In genomic region chr14:104800600-104801283, GRCh38 we compare ENCODE assay signal across 8 cellular contexts. TPM values are rescaled to one million over a fixed set of nuclear protein-coding genes. Genes with fewer than 3 reads are reported as not detected.
DNase-seq lines count a peak whose midpoint lies in the region; ATAC-seq, FAIRE-seq and TF ChIP-seq lines count a peak whose summit lies in the region.

ZBTB42 (plus strand) TSS chr14:104801101; CDS start chr14:104801198, 97 bp downstream.

- H3K4me1 ChIP-seq in ACC112 (ENCODE audit: control insufficient read depth, insufficient read depth, low read length, unreplicated experiment) (peaks cover 36% of the 10 kb centered on the region), small intestine (ENCODE audit: control insufficient read depth in 2 of 2, insufficient read depth in 1 of 2, low read depth in 1 of 2, low read length in 1 of 2) (peaks cover 2 to 3% of the 10 kb centered on the region in 2 donors)

- H3K4me3 ChIP-seq in ACC112 (ENCODE audit: low read depth, low read length) = peak within 1 kb of the TSS; percentile 75
- H3K4me3 ChIP-seq in iPS-11a (ENCODE audit: low read depth, low read length) = peak within 1 kb of the TSS; percentile 83
- peak within 1 kb of the TSS; percentile 56 to 61 for H3K4me3 ChIP-seq in small intestine (ENCODE audit: low read depth in 1 of 2, low read length in 2 of 2)

- no peak for FAIRE-seq in small intestine (lab: Jason Lieb, UNC)

- DNase-seq in small intestine (peak; percentile 90), putamen (ENCODE audit: low spot score) (no peak)

- H3K27ac ChIP-seq in ACC112 (ENCODE audit: low read depth, low read length) (no peak within 1 kb of the TSS), adipose tissue (ENCODE audit: low read depth, low read length) (peak within 1 kb of the TSS; percentile 79), small intestine (ENCODE audit: low read depth in 1 of 2, low read length in 1 of 2) (peak within 1 kb of the TSS; percentile 87 to 91)

- no peaks in the 10 kb centered on the region for H3K27me3 ChIP-seq in ACC112 (ENCODE audit: insufficient read depth, low read length)
- H3K27me3 ChIP-seq in small intestine (ENCODE audit: control insufficient read depth in 2 of 2, insufficient read depth in 2 of 2, low read length in 2 of 2) = no peaks in the 10 kb centered on the region

- peak; percentile 34 for ATAC-seq in GM18907 (IDR thresholded peaks at IDR 0.05; ENCODE audit: unreplicated experiment)
- ATAC-seq in HG03520 (IDR thresholded peaks at IDR 0.05; ENCODE audit: unreplicated experiment) = peak; percentile 33
- peak; percentile 19 for ATAC-seq in SK-N-SH treated with all-trans-retinoic acid at 6 μM for 48 hours

- no peaks in the 10 kb centered on the region for H3K9me3 ChIP-seq in small intestine (ENCODE audit: control insufficient read depth, low read depth)

- no peaks in the 10 kb centered on the region for H3K79me2 ChIP-seq in ACC112 (ENCODE audit: control insufficient read depth, insufficient read depth, low read length, unreplicated experiment)

- peak within 1 kb of the TSS; percentile 51 for H2AFZ ChIP-seq in ACC112 (ENCODE audit: low read length, unreplicated experiment)

- 1% methylated on average over 58 to 105 of the region's 105 CpGs for WGBS in adipose tissue, 3 donors
- 0 to 1% (median 0%) methylated on average over 41 to 105 of the region's 105 CpGs for WGBS in small intestine, 3 donors

- H3K36me3 ChIP-seq in ACC112 (ENCODE audit: insufficient read depth, low read length) = no peaks in the 10 kb centered on the region
- H3K36me3 ChIP-seq in small intestine (ENCODE audit: control insufficient read depth in 2 of 2, insufficient read depth in 2 of 2, low read length in 2 of 2) = no peaks in the 10 kb centered on the region

TF ChIP-seq in SK-N-SH treated with all-trans-retinoic acid at 6 μM for 48 hours, 23 proteins besides CTCF, POLR2A, EP300 and RAD21:
- no peak for TF ChIP-seq ZFP30 (CRISPR knock-in tag; IDR thresholded peaks at IDR 0.05)
- no peak for TF ChIP-seq ESRRG (CRISPR knock-in tag; IDR thresholded peaks at IDR 0.05)
- TF ChIP-seq ZNF70 (CRISPR knock-in tag; IDR thresholded peaks at IDR 0.05) = no peak
- no peak for TF ChIP-seq ZC3H10 (CRISPR knock-in tag; IDR thresholded peaks at IDR 0.05)
- no peak for TF ChIP-seq PPARA (CRISPR knock-in tag; IDR thresholded peaks at IDR 0.05; ENCODE audit: borderline replicate concordance)
- no peak for TF ChIP-seq SNAI2 (CRISPR knock-in tag; IDR thresholded peaks at IDR 0.05)
TF ChIP-seq in SK-N-SH treated with all-trans-retinoic acid at 6 μM for 48 hours: peak in this region for 0.

RNA-seq across cellular contexts. Expression of gene ZBTB42, which starts in this region (rescaled TPM):
- polyA plus RNA-seq in adipose tissue (1 to 10 TPM; 2.8 to 8.4 (median 5.2) TPM), small intestine (1 to 10 TPM; 2.7 to 6.6 (median 4.2) TPM)
